ENCODE assay signal across 31 cellular contexts in the genomic region with DNA sequence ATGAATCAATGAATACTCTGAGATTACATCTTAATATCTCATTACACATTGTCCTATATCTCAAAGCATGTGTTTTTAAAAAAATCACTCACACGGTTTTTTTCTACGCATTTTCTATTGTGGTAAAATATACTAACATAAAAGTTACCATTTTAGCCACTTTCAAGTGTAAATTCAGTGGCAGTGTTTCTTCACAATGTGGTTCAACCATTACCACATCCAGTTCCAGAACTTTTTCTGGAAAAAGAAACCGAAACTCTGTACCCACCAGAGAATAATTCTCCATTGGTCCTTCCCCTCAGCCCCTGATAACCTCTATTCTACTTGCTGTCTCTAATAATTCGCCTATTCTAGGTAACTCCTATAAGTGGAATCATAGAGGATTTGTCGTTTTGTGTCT. TPM values are rescaled to one million over a fixed set of nuclear protein-coding genes. Genes with fewer than 3 reads are reported as not detected.
DNase-seq lines count a peak whose midpoint lies in the region; ATAC-seq, FAIRE-seq and TF ChIP-seq lines count a peak whose summit lies in the region.
"Had no signal": no experiment of that assay in that cellular context is flagged by ENCODE, and none has a peak within 500 bp of the region (broad histone marks: within the 10 kb centered on the region; RNA-seq: fewer than 3 reads in every experiment).

No MANE protein-coding gene starts in this region.

- 64 to 81% (median 76%) methylated on average over 5 of the region's 5 CpGs for WGBS in adrenal gland, 4 donors

- no peak overlapping the region for H3K27ac ChIP-seq in CD8-positive, alpha-beta memory T cell (ENCODE audit: low read depth, low read length)
- H3K27ac ChIP-seq in kidney (ENCODE audit: low read depth in 2 of 2, low read length in 2 of 2) (no peak overlapping the region), adrenal gland (no peak overlapping the region)
- H3K27ac ChIP-seq: psoas muscle, skin epidermis, VCaP had no signal

- DNase-seq in natural killer cell treated with Interleukin-12 subunit alpha and Interleukin-12 subunit beta and Interleukin-15 and Interleukin-18, amount 100 ng/mL, for 72 hours (ENCODE audit: low spot score): no peak
- DNase-seq in natural killer cell (no peak), NOMO-1 treated with dmso at 0.1 percent for 144 hours (lab: John Stamatoyannopoulos, UW; ENCODE audit: unreplicated experiment) (peak; percentile 21), immature natural killer cell (peak; percentile 15 to 30 (median 28)), kidney (no peak), adrenal gland (no peak)
- DNase-seq in CD8-positive, alpha-beta memory T cell: no peak
- DNase-seq: activated CD4-positive, alpha-beta T cell treated with anti-CD3 and anti-CD28 coated beads, Interleukin-2, amount 50 U/mL, for 1 hour; activated effector memory CD4-positive, alpha-beta T cell treated with Interleukin-2 at 50 U/mL for 16 hours; C1 segment of cervical spinal cord; DMS 273 treated with DMSO at 0.1 percent for 48 hours; effector CD4-positive, alpha-beta T cell; foreskin fibroblast; hippocampal formation; left ventricle myocardium superior; MG63; mucosa of descending colon; NCI-H1694; NCI-H2171 treated with DMSO at 0.1 percent for 48 hours; NCI-H526 treated with DMSO at 0.1 percent for 48 hours; PC-3; psoas muscle; SHP77 treated with DMSO at 0.1 percent for 48 hours; stimulated activated CD4-positive, alpha-beta T cell treated with anti-CD3 and anti-CD28 coated beads, Interleukin-2, amount 100 ng/mL, for 48 hours; T-helper 17 cell; trophoblast cell had no signal

- no peak for FAIRE-seq in kidney (lab: Jason Lieb, UNC)

- peaks cover 46 to 51% of the 10 kb centered on the region in 2 donors for H3K4me1 Mint-ChIP-seq in natural killer cell treated with Interleukin-12 subunit alpha and Interleukin-12 subunit beta and Interleukin-15 and Interleukin-18, amount 100 ng/mL, for 72 hours (ENCODE audit: low read depth in 2 of 2)
- H3K4me1 Mint-ChIP-seq in natural killer cell: peaks cover 0 to 4% of the 10 kb centered on the region in 2 donors
- H3K4me1 Mint-ChIP-seq in immature natural killer cell: peaks cover 4 to 19% of the 10 kb centered on the region in 2 donors
- H3K4me1 Mint-ChIP-seq in CD8-positive, alpha-beta memory T cell: peaks cover 0 to 2% (median 0%) of the 10 kb centered on the region in 3 donors
- H3K4me1 Mint-ChIP-seq: brain, neural crest cell had no signal

- H3K9me3 Mint-ChIP-seq in natural killer cell treated with Interleukin-12 subunit alpha and Interleukin-12 subunit beta and Interleukin-15 and Interleukin-18, amount 100 ng/mL, for 72 hours: no peaks in the 10 kb centered on the region
- H3K9me3 Mint-ChIP-seq in natural killer cell: no peaks in the 10 kb centered on the region
- H3K9me3 Mint-ChIP-seq in immature natural killer cell: peaks cover 0 to 2% (median 0%) of the 10 kb centered on the region in 6 donors
- no peaks in the 10 kb centered on the region for H3K9me3 Mint-ChIP-seq in CD8-positive, alpha-beta memory T cell
- H3K9me3 Mint-ChIP-seq: brain had no signal

- TF ChIP-seq POLR2A in adrenal gland (IDR thresholded peaks at IDR 0.05): no peak

- no peaks in the 10 kb centered on the region for H3K9me3 ChIP-seq in CD8-positive, alpha-beta memory T cell (ENCODE audit: low read length)
- H3K9me3 ChIP-seq in kidney (ENCODE audit: control insufficient read depth in 1 of 2, low read length in 2 of 2): no peaks in the 10 kb centered on the region
- H3K9me3 ChIP-seq in adrenal gland (replicated peaks in 1 of 3): no peaks in the 10 kb centered on the region
- H3K9me3 ChIP-seq: MG63, mucosa of descending colon, psoas muscle had no signal

- intact Hi-C loops in natural killer cell (cut with micrococcal nuclease): no loop called here
- intact Hi-C loops in kidney (cut with DNase I): no loop called here
- intact Hi-C loops in adrenal gland (cut with DNase I): no loop called here

- no peak overlapping the region for H3K9ac ChIP-seq in kidney (ENCODE audit: low read length in 2 of 2)

- H3K27ac Mint-ChIP-seq in natural killer cell treated with Interleukin-12 subunit alpha and Interleukin-12 subunit beta and Interleukin-15 and Interleukin-18, amount 100 ng/mL, for 72 hours: peak overlapping the region; percentile 83 to 85
- no peak overlapping the region for H3K27ac Mint-ChIP-seq in natural killer cell
- H3K27ac Mint-ChIP-seq in immature natural killer cell: no peak overlapping the region
- no peak overlapping the region for H3K27ac Mint-ChIP-seq in CD8-positive, alpha-beta memory T cell
- H3K27ac Mint-ChIP-seq: brain, T-helper 17 cell had no signal

- H3K27me3 Mint-ChIP-seq in natural killer cell treated with Interleukin-12 subunit alpha and Interleukin-12 subunit beta and Interleukin-15 and Interleukin-18, amount 100 ng/mL, for 72 hours: peaks cover 15 to 16% of the 10 kb centered on the region in 2 donors
- H3K27me3 Mint-ChIP-seq in natural killer cell (ENCODE audit: low read depth in 2 of 2) (peaks cover 15 to 33% of the 10 kb centered on the region in 2 donors), immature natural killer cell (ENCODE audit: low read depth in 3 of 3) (peaks cover 0 to 9% (median 0%) of the 10 kb centered on the region in 3 donors)
- H3K27me3 Mint-ChIP-seq in CD8-positive, alpha-beta memory T cell: peaks cover 2 to 26% of the 10 kb centered on the region in 2 donors

- no peaks in the 10 kb centered on the region for H3K27me3 ChIP-seq in CD8-positive, alpha-beta memory T cell (ENCODE audit: insufficient read depth, low read length, poor library complexity, severe bottlenecking)
- H3K27me3 ChIP-seq in adrenal gland: no peaks in the 10 kb centered on the region
- H3K27me3 ChIP-seq: MG63 had no signal

- H3K36me3 Mint-ChIP-seq in natural killer cell treated with Interleukin-12 subunit alpha and Interleukin-12 subunit beta and Interleukin-15 and Interleukin-18, amount 100 ng/mL, for 72 hours: no peaks in the 10 kb centered on the region
- H3K36me3 Mint-ChIP-seq in natural killer cell (no peaks in the 10 kb centered on the region), immature natural killer cell (no peaks in the 10 kb centered on the region)
- no peaks in the 10 kb centered on the region for H3K36me3 Mint-ChIP-seq in CD8-positive, alpha-beta memory T cell
- H3K36me3 Mint-ChIP-seq: brain had no signal

- H3K4me3 ChIP-seq in CD8-positive, alpha-beta memory T cell (ENCODE audit: low read length): no peak overlapping the region
- H3K4me3 ChIP-seq in kidney (ENCODE audit: low read length in 2 of 2) (no peak overlapping the region), adrenal gland (no peak overlapping the region)
- H3K4me3 ChIP-seq: MG63, mucosa of descending colon, psoas muscle, skin epidermis had no signal

- H3K36me3 ChIP-seq in CD8-positive, alpha-beta memory T cell (ENCODE audit: insufficient read depth, low read length): no peaks in the 10 kb centered on the region
- H3K36me3 ChIP-seq in kidney (ENCODE audit: control insufficient read depth in 1 of 2, insufficient read depth in 2 of 2, low read length in 2 of 2): no peaks in the 10 kb centered on the region
- no peaks in the 10 kb centered on the region for H3K36me3 ChIP-seq in adrenal gland (replicated peaks in 1 of 2)
- H3K36me3 ChIP-seq: MG63 had no signal

- ATAC-seq in natural killer cell treated with Interleukin-12 subunit alpha and Interleukin-12 subunit beta and Interleukin-15 and Interleukin-18, amount 100 ng/mL, for 72 hours: peak; percentile 61 to 76
- no peak for ATAC-seq in natural killer cell
- no peak for ATAC-seq in GM18909 (IDR thresholded peaks at IDR 0.05; ENCODE audit: poor library complexity, unreplicated experiment)
- ATAC-seq: left ventricle myocardium superior, mucosa of descending colon, PC-3, psoas muscle, T-helper 17 cell had no signal

- TF ChIP-seq CTCF in natural killer cell (IDR thresholded peaks at IDR 0.05) (no peak), kidney (IDR thresholded peaks at IDR 0.05; ENCODE audit: borderline replicate concordance, extremely low read depth, insufficient read depth) (no peak), adrenal gland (IDR thresholded peaks at IDR 0.05) (no peak)

- H3K4me1 ChIP-seq in CD8-positive, alpha-beta memory T cell (ENCODE audit: insufficient read depth, low read length): no peaks in the 10 kb centered on the region
- H3K4me1 ChIP-seq in kidney (ENCODE audit: control insufficient read depth in 1 of 2, insufficient read depth in 1 of 2, low read depth in 1 of 2, low read length in 2 of 2) (no peaks in the 10 kb centered on the region), adrenal gland (replicated peaks in 1 of 2) (no peaks in the 10 kb centered on the region)
- H3K4me1 ChIP-seq: psoas muscle had no signal

- peak overlapping the region; percentile 59 for H3K4me3 Mint-ChIP-seq in natural killer cell treated with Interleukin-12 subunit alpha and Interleukin-12 subunit beta and Interleukin-15 and Interleukin-18, amount 100 ng/mL, for 72 hours
- H3K4me3 Mint-ChIP-seq in natural killer cell: no peak overlapping the region
- H3K4me3 Mint-ChIP-seq in immature natural killer cell: no peak overlapping the region
- H3K4me3 Mint-ChIP-seq in CD8-positive, alpha-beta memory T cell: no peak overlapping the region
- H3K4me3 Mint-ChIP-seq: brain, neural crest cell, T-helper 17 cell had no signal

- CTCF ChIA-PET in CD8-positive, alpha-beta memory T cell (lab: Charles Lee): no interaction called here

- POLR2A ChIA-PET in CD8-positive, alpha-beta memory T cell (lab: Charles Lee): no interaction called here

RNA-seq across cellular contexts. Expression of a gene that starts 35.3 kb away (rescaled TPM):
- 100 to 1,000 TPM; 110 to 111 TPM for total RNA-seq in natural killer cell treated with Interleukin-12 subunit alpha and Interleukin-12 subunit beta and Interleukin-15 and Interleukin-18, amount 100 ng/mL, for 72 hours
- total RNA-seq in natural killer cell (10 to 100 TPM; 13.2 to 43.1 (median 13.3) TPM), kidney (98.1 TPM), adrenal gland (100 to 1,000 TPM in 1 of 8 donors, 10 to 100 TPM in 7; 42.0 to 113 (median 67.7) TPM)
- polyA plus RNA-seq in immature natural killer cell (1 to 10 TPM; 4.8 to 7.8 (median 7.3) TPM), kidney (ENCODE audit: insufficient read depth, low read depth, low replicate concordance) (322 TPM), adrenal gland (10 to 100 TPM; 56.9 to 95.1 (median 87.2) TPM)
- total RNA-seq in CD8-positive, alpha-beta memory T cell: 10 to 100 TPM; 23.5 to 25.4 TPM
- 7.5 TPM for polyA plus RNA-seq in CD8-positive, alpha-beta memory T cell

Comparison
In these comparisons a context has a peak if more than half of its experiments do, and no peak if none do; other contexts are left out.
1. ATAC-seq: peak in natural killer cell treated with Interleukin-12 subunit alpha and Interleukin-12 subunit beta and Interleukin-15 and Interleukin-18, amount 100 ng/mL, for 72 hours (2 of 2); none in natural killer cell (0 of 3) and GM18909 (single experiment).
2. H3K27ac Mint-ChIP-seq: peak in natural killer cell treated with Interleukin-12 subunit alpha and Interleukin-12 subunit beta and Interleukin-15 and Interleukin-18, amount 100 ng/mL, for 72 hours (2 of 2); none in natural killer cell (0 of 2), immature natural killer cell (0 of 6) and CD8-positive, alpha-beta memory T cell (0 of 8).
3. DNase-seq: peak in NOMO-1 treated with dmso at 0.1 percent for 144 hours (single experiment) and immature natural killer cell (3 of 3); none in natural killer cell treated with Interleukin-12 subunit alpha and Interleukin-12 subunit beta and Interleukin-15 and Interleukin-18, amount 100 ng/mL, for 72 hours (single experiment), natural killer cell (single experiment), CD8-positive, alpha-beta memory T cell (0 of 5), kidney (single experiment) and adrenal gland (0 of 7).